In the genomic region with DNA sequence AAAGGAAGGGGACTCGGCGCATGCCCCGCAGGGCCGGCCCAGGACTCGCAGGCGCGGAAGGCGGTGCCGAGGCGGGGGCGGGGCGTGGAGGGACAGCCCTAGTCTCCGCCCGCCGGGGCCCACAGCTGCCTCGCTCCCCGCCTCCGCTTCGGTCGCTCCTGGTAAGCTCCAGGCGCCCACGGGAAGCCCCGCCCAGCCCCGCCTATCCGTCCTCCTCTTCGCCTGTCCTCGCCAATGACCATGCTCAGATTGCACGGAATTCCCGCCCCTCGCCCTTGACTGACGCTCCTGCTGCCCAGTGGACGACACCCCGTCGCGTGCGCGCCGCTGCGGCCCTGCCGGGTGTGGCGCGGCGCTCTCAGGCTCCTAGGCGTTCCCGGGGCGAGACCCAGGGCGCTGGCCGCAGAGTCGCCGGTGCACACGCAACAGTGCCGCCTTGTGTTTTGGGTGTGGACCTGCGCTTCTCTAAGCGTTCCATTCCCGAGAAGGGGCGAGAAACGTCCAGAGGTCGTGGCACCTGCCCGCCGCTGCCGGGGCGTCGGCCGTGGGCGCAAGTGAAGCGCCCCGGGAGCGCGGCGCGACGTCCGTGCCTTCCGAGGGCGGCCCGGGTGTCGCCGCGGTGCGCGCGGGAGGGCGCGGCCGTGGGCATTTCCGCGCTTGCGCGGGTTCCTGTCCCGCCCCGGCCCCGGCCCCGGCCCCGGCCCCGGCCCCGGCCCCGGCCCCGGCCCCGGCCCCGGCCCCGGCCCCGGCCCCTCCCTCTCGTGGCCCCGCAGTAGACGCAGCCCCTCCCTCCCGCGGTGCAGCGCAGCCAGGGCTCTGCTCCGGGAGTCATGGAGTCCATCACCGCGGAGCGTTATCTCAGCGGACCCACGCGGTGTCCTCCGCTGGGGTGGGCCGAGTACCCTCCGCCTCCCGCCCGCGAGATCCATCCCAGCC, we compare ENCODE assay signal across 8 cellular contexts. TPM values are rescaled to one million over a fixed set of nuclear protein-coding genes. Genes with fewer than 3 reads are reported as not detected.
DNase-seq lines count a peak whose midpoint lies in the region; ATAC-seq and TF ChIP-seq lines count a peak whose summit lies in the region.
"Not testable (repeated sequence)": the region's sequence is repeated elsewhere in the genome, so short reads cannot be mapped to it uniquely, and the experiment has no call there.

No MANE protein-coding gene starts in this region.

- H3K9me2 ChIP-seq in GM23338 (ENCODE audit: insufficient read depth); PC-3 (replicated peaks; ENCODE audit: low read length): not testable (repeated sequence)

- ATAC-seq in GM19324 (IDR thresholded peaks at IDR 0.05; ENCODE audit: low FRiP score, unreplicated experiment) (peak; percentile 69), GM23338 (peak; percentile 70), HG03095 (IDR thresholded peaks at IDR 0.05; ENCODE audit: unreplicated experiment) (peak; percentile 68), PC-3 (peak; percentile 75)
- ATAC-seq in stimulated activated memory B cell treated with anti-CD40 and anti-IgM and Interleukin-4, amounts not matched to agents 10 μg/mL and 1 μg/mL and 100 μg/mL, for 72 hours: peak; percentile 85

- not testable (repeated sequence) for H3K27me3 Mint-ChIP-seq in Caco-2 (ENCODE audit: insufficient read depth, unreplicated experiment); GM23338 (ENCODE audit: insufficient read depth, low read depth, poor library complexity); stimulated activated memory B cell treated with anti-CD40 and anti-IgM and Interleukin-4, amounts not matched to agents 10 μg/mL and 1 μg/mL and 100 μg/mL, for 72 hours

- not testable (repeated sequence) for H3K9me3 ChIP-seq in Caco-2; PC-3 (ENCODE audit: low read length); ascending aorta; right atrium auricular region

- not testable (repeated sequence) for H3K36me3 Mint-ChIP-seq in Caco-2 (ENCODE audit: insufficient read depth, unreplicated experiment); GM23338 (ENCODE audit: low read depth); stimulated activated memory B cell treated with anti-CD40 and anti-IgM and Interleukin-4, amounts not matched to agents 10 μg/mL and 1 μg/mL and 100 μg/mL, for 72 hours

- H3K27me3 ChIP-seq in Caco-2 (replicated peaks; ENCODE audit: control insufficient read depth, insufficient read depth, low read length); GM23338 (ENCODE audit: insufficient read depth); PC-3 (ENCODE audit: low read length); ascending aorta; right atrium auricular region: not testable (repeated sequence)

- H3K4me2 ChIP-seq in GM23338; PC-3 (ENCODE audit: low read length): not testable (repeated sequence)

- peak in 1 of 2 experiments; percentile 26 for DNase-seq in Caco-2
- DNase-seq in GM23338 (ENCODE audit: low spot score); PC-3; ascending aorta (ENCODE audit: low spot score in 2 of 2); right atrium auricular region (ENCODE audit: low spot score): not testable (repeated sequence)

- intact Hi-C loops in Caco-2 (cut with micrococcal nuclease; ENCODE audit: unreplicated experiment); ascending aorta (cut with DNase I): not testable (repeated sequence)
- intact Hi-C loops in PC-3 (cut with micrococcal nuclease): loop anchor here (10.0 kb wide), 1 partner anchor 65 kb away; the partner anchor contains the start of gene PLXNA3

- H3K27ac ChIP-seq in GM23338 (ENCODE audit: low read depth); PC-3 (ENCODE audit: low read length): not testable (repeated sequence)
- H3K27ac ChIP-seq in ascending aorta (peak overlapping the region in 1 of 2 donors; percentile 53), right atrium auricular region (peak overlapping the region in 1 of 2 donors; percentile 43)

- H3K9me3 Mint-ChIP-seq in Caco-2 (ENCODE audit: unreplicated experiment); GM23338; stimulated activated memory B cell treated with anti-CD40 and anti-IgM and Interleukin-4, amounts not matched to agents 10 μg/mL and 1 μg/mL and 100 μg/mL, for 72 hours: not testable (repeated sequence)

- BruUV-seq in Caco-2 (replicated peaks; lab: Mats Ljungman, UMichigan); PC-3 (replicated peaks; lab: Mats Ljungman, UMichigan): not testable (repeated sequence)

- not testable (repeated sequence) for H3F3A ChIP-seq in GM23338 (replicated peaks; ENCODE audit: low read depth); PC-3 (ENCODE audit: low read length, unreplicated experiment)

- H3K27ac Mint-ChIP-seq in Caco-2 (ENCODE audit: unreplicated experiment); GM23338; stimulated activated memory B cell treated with anti-CD40 and anti-IgM and Interleukin-4, amounts not matched to agents 10 μg/mL and 1 μg/mL and 100 μg/mL, for 72 hours: not testable (repeated sequence)

- TF ChIP-seq CTCF in Caco-2 (IDR thresholded peaks at IDR 0.05; ENCODE audit: insufficient read depth in 1 of 2, low read depth in 1 of 2, low read length in 1 of 2, severe bottlenecking in 1 of 2, unreplicated experiment in 1 of 2); GM23338 (conservative IDR thresholded peaks at IDR 0.05; ENCODE audit: low read depth in 2 of 2); PC-3 (conservative IDR thresholded peaks at IDR 0.05; ENCODE audit: low read depth, low read length); ascending aorta (IDR thresholded peaks at IDR 0.05); right atrium auricular region (IDR thresholded peaks at IDR 0.05): not testable (repeated sequence)

- not testable (repeated sequence) for H4K20me1 ChIP-seq in GM23338 (replicated peaks; ENCODE audit: insufficient read depth); PC-3 (ENCODE audit: low read length)

- not testable (repeated sequence) for H3K4me1 Mint-ChIP-seq in Caco-2 (ENCODE audit: low read depth, unreplicated experiment); GM23338; stimulated activated memory B cell treated with anti-CD40 and anti-IgM and Interleukin-4, amounts not matched to agents 10 μg/mL and 1 μg/mL and 100 μg/mL, for 72 hours

- not testable (repeated sequence) for H3K36me3 ChIP-seq in Caco-2 (ENCODE audit: control insufficient read depth, insufficient read depth, low read length); GM23338 (ENCODE audit: insufficient read depth); PC-3 (ENCODE audit: low read depth, low read length); ascending aorta; right atrium auricular region

- not testable (repeated sequence) for H3K4me3 Mint-ChIP-seq in Caco-2 (ENCODE audit: unreplicated experiment); GM23338; stimulated activated memory B cell treated with anti-CD40 and anti-IgM and Interleukin-4, amounts not matched to agents 10 μg/mL and 1 μg/mL and 100 μg/mL, for 72 hours

- H2AFZ ChIP-seq in GM23338; PC-3 (ENCODE audit: low read length): not testable (repeated sequence)

- POLR2A ChIA-PET in Caco-2 (lab: Charles Lee); PC-3 (lab: Charles Lee; ENCODE audit: unreplicated experiment): not testable (repeated sequence)

- not testable (repeated sequence) for H3K9ac ChIP-seq in PC-3 (ENCODE audit: low read length)

- not testable (repeated sequence) for H3K79me2 ChIP-seq in GM23338 (replicated peaks; ENCODE audit: insufficient read depth); PC-3 (ENCODE audit: low read length)

- CTCF ChIA-PET in Caco-2 (lab: Charles Lee); PC-3 (lab: Charles Lee): not testable (repeated sequence)

- H3K4me3 ChIP-seq in Caco-2 (ENCODE audit: low read depth, low read length): peak overlapping the region; percentile 14; the same call in 1 of the 2 replicates
- H3K4me3 ChIP-seq in GM23338; PC-3 (ENCODE audit: low read length): not testable (repeated sequence)
- peak overlapping the region; percentile 35 to 40 for H3K4me3 ChIP-seq in ascending aorta
- H3K4me3 ChIP-seq in right atrium auricular region: peak overlapping the region; percentile 26

- not testable (repeated sequence) for H3K4me1 ChIP-seq in Caco-2; GM23338 (ENCODE audit: insufficient read depth); PC-3 (ENCODE audit: insufficient read depth, low read length); ascending aorta; right atrium auricular region

RNA-seq across cellular contexts. Expression of gene RPL10, which starts 8.1 kb away (rescaled TPM):
- total RNA-seq in Caco-2 (2022) (2,081 and 2,086 TPM in 2 replicates), PC-3 (2014; rRNA removed) (2,879 and 3,401 TPM in 2 replicates), ascending aorta (4,298 TPM), right atrium auricular region (1,000 to 10,000 TPM; 1,667 to 4,587 TPM)
- 3,338 and 4,929 TPM in 2 replicates for total RNA-seq in GM23338 (2014; rRNA removed; shearing (Covaris generic))
- polyA plus RNA-seq in GM23338 (2016; fragmentation: Nextera tagmentation; extraction: Ambion mirVana): 1,696 and 1,721 TPM in 2 replicates

RNA-seq across cellular contexts. Expression of gene EMD, which starts 11.0 kb away (rescaled TPM):
- 67.2 and 70.1 TPM in 2 replicates for total RNA-seq in Caco-2 (2022)
- total RNA-seq in GM23338 (2014; rRNA removed; shearing (Covaris generic)): 76.0 and 78.6 TPM in 2 replicates
- 74.2 and 78.3 TPM in 2 replicates for polyA plus RNA-seq in GM23338 (2016; fragmentation: Nextera tagmentation; extraction: Ambion mirVana)
- 46.8 and 49.0 TPM in 2 replicates for total RNA-seq in PC-3 (2014; rRNA removed)
- 86.3 TPM for total RNA-seq in ascending aorta
- total RNA-seq in right atrium auricular region: 10 to 100 TPM; 41.5 to 47.0 TPM

RNA-seq across cellular contexts. Expression of gene FLNA, which starts 15.6 kb away (rescaled TPM):
- total RNA-seq in Caco-2 (2022) (546 and 634 TPM in 2 replicates), PC-3 (2014; rRNA removed) (2,058 and 3,170 TPM in 2 replicates), ascending aorta (6,152 TPM), right atrium auricular region (100 to 1,000 TPM; 263 to 419 TPM)
- 1,228 and 1,445 TPM in 2 replicates for total RNA-seq in GM23338 (2014; rRNA removed; shearing (Covaris generic))
- 579 and 629 TPM in 2 replicates for polyA plus RNA-seq in GM23338 (2016; fragmentation: Nextera tagmentation; extraction: Ambion mirVana)

RNA-seq across cellular contexts. Expression of gene DNASE1L1, which starts 19.0 kb away (rescaled TPM):
- total RNA-seq in Caco-2 (2022) (8.8 and 9.7 TPM in 2 replicates), PC-3 (2014; rRNA removed) (29.8 TPM in 2 replicates), ascending aorta (52.5 TPM), right atrium auricular region (10 to 100 TPM; 74.4 to 84.0 TPM)
- total RNA-seq in GM23338 (2014; rRNA removed; shearing (Covaris generic)): 16.0 and 16.1 TPM in 2 replicates
- polyA plus RNA-seq in GM23338 (2016; fragmentation: Nextera tagmentation; extraction: Ambion mirVana): 3.3 and 4.1 TPM in 2 replicates

RNA-seq across cellular contexts. Expression of gene TAFAZZIN, which starts 21.3 kb away (rescaled TPM):
- total RNA-seq in Caco-2 (2022) (30.2 and 34.0 TPM in 2 replicates), PC-3 (2014; rRNA removed) (39.4 and 41.5 TPM in 2 replicates), ascending aorta (33.4 TPM), right atrium auricular region (10 to 100 TPM; 24.8 to 28.9 TPM)
- 36.0 and 43.3 TPM in 2 replicates for total RNA-seq in GM23338 (2014; rRNA removed; shearing (Covaris generic))
- 24.1 and 26.1 TPM in 2 replicates for polyA plus RNA-seq in GM23338 (2016; fragmentation: Nextera tagmentation; extraction: Ambion mirVana)
